Comparison of ENCODE assay signal across 25 cellular contexts in the genomic region with DNA sequence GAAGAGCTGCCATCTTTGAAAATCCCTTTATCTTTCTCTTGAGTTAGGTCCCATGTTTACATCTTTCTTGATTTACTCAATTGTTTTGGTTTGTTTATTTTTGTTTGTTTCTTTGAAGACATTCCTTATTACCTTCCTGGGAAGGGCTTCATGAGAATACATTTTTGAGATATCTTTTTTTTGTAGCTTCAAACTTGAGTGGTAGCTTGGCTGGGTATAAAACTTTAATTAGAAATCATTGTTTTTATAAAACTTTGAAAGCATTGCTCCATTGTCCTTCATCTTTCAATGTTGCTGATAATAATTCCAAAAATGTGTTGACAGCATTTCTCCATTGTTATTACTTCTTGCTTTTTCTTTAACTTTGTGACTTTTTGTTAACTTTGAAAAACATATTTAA.
"Had no signal": no experiment of that assay in that cellular context is flagged by ENCODE, and none has a peak within 500 bp of the region (broad histone marks: within the 10 kb centered on the region; RNA-seq: fewer than 3 reads in every experiment).

No MANE protein-coding gene starts in this region.

- H3K4me3 ChIP-seq: coronary artery, dorsolateral prefrontal cortex, esophagus squamous epithelium, gastrocnemius medialis, heart right ventricle, left lung, lower lobe of right lung, mucosa of descending colon had no signal

- H3K4me1 ChIP-seq: gastrocnemius medialis, lower lobe of right lung had no signal

- DNase-seq: dermis blood vessel endothelial cell; dorsolateral prefrontal cortex; effector CD4-positive, alpha-beta T cell; effector memory CD4-positive, alpha-beta T cell; erythroblast; esophagus squamous epithelium; foreskin fibroblast; foreskin melanocyte; gastrocnemius medialis; glutamatergic neuron; head of caudate nucleus; heart right ventricle; hippocampal formation; left cardiac atrium; left lung; left ventricle myocardium superior; lower lobe of right lung; mesenchymal stem cell; mucosa of descending colon had no signal

- H3K9me3 ChIP-seq: gastrocnemius medialis had no signal

- H3K27ac ChIP-seq: coronary artery, dorsolateral prefrontal cortex, epithelial cell of prostate, esophagus squamous epithelium, gastrocnemius medialis, heart right ventricle, left lung, lower lobe of right lung had no signal

- H3K27me3 ChIP-seq: esophagus squamous epithelium, gastrocnemius medialis, heart right ventricle, left lung had no signal

- ATAC-seq: esophagus mucosa, gastrocnemius medialis, heart right ventricle, left cardiac atrium, left lung, left ventricle myocardium superior, lower lobe of right lung, mucosa of descending colon had no signal

- H3K36me3 ChIP-seq: esophagus squamous epithelium, gastrocnemius medialis, heart right ventricle, left lung, lower lobe of right lung had no signal

- FAIRE-seq: endometrium, islet of Langerhans, keratinocyte had no signal
